In the genomic region with DNA sequence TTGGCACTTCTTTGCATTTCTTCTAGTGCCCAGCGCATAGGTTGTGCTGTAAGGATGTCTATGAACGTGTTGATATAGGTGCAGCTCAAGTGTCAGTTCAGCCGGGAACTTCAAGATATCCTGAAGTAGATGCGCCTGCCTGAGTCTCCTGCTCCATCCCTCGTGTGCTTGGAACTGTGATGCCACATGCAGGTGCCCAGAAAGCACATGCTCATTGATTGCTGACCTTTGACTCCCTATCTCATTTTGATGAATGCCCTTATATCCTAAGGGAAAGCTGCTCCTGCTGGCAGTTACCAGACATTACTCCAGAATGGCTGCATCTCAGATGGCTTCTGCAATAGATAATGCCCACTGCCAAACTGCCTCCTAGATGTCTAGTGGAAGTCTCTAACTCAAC, we compare ENCODE assay signal across 19 cellular contexts. TPM values are rescaled to one million over a fixed set of nuclear protein-coding genes. Genes with fewer than 3 reads are reported as not detected.
DNase-seq lines count a peak whose midpoint lies in the region; ATAC-seq and TF ChIP-seq lines count a peak whose summit lies in the region.
"Had no signal": no experiment of that assay in that cellular context is flagged by ENCODE, and none has a peak within 500 bp of the region (broad histone marks: within the 10 kb centered on the region; RNA-seq: fewer than 3 reads in every experiment).

No MANE protein-coding gene starts in this region.

- POLR2A ChIA-PET in HEK293 (lab: Yijun Ruan, JAX) (no interaction called here), IMR-90 (lab: Charles Lee; ENCODE audit: unreplicated experiment) (no interaction called here)

- no peak overlapping the region for H3K14ac ChIP-seq in IMR-90 (replicated peaks; ENCODE audit: low read depth, low read length)

- H3K27ac Mint-ChIP-seq in endodermal cell = no peak overlapping the region
- H3K27ac Mint-ChIP-seq: CD14-positive monocyte; CD4-positive, alpha-beta memory T cell; CD4-positive, CD25-positive, alpha-beta regulatory T cell had no signal

- intact Hi-C loops in IMR-90 (cut with micrococcal nuclease) = no loop called here

- no peak overlapping the region for H2AK9ac ChIP-seq in IMR-90 (replicated peaks; ENCODE audit: low read depth, low read length, poor library complexity)

- TF ChIP-seq POLR2A in IMR-90 (IDR thresholded peaks at IDR 0.05; ENCODE audit: low read depth, low read length) = no peak

- dilution Hi-C loops in IMR-90 (cut with HindIII; ENCODE audit: low sequenced_read_pairs, unreplicated experiment) = no loop called here

- H3K27ac ChIP-seq in HEK293 (ENCODE audit: extremely low read depth, low read depth, low read length) = no peak overlapping the region
- no peak overlapping the region for H3K27ac ChIP-seq in IMR-90 (ENCODE audit: insufficient read depth, low read length)
- H3K27ac ChIP-seq in endodermal cell (ENCODE audit: low read depth, low read length) = no peak overlapping the region
- H3K27ac ChIP-seq: BLaER1 had no signal

- no peaks in the 10 kb centered on the region for H3K79me1 ChIP-seq in IMR-90 (ENCODE audit: low read depth in 1 of 2, low read length in 2 of 2)

- no peak overlapping the region for H2AK5ac ChIP-seq in IMR-90 (ENCODE audit: low read depth, low read length)

- no peaks in the 10 kb centered on the region for H4K20me1 ChIP-seq in IMR-90 (ENCODE audit: insufficient read depth, low read length)
- H4K20me1 ChIP-seq: BLaER1 had no signal

- H2BK5ac ChIP-seq in IMR-90 (ENCODE audit: low read depth, low read length, poor library complexity, severe bottlenecking) = no peak overlapping the region

- H4K91ac ChIP-seq in IMR-90 (ENCODE audit: insufficient read depth, low read depth, low read length) = no peak overlapping the region

- WGBS in IMR-90 (ENCODE audit: extremely low coverage in 2 of 2, insufficient read length in 1 of 2), 2 experiments = 62% methylated on average over 2 of the region's 5 CpGs; no CpG with 5 or more reads in 1 of the 2 experiments
- 93 to 97% methylated on average over 3 to 5 of the region's 5 CpGs for WGBS in endodermal cell (ENCODE audit: insufficient coverage in 1 of 2, insufficient read length in 1 of 2), 2 experiments

- no peak overlapping the region for H2BK20ac ChIP-seq in IMR-90 (ENCODE audit: low read depth, low read length)

- no TSS peak for BruUV-seq in IMR-90 (replicated peaks; lab: Mats Ljungman, UMichigan)

- H3K27me3 ChIP-seq in IMR-90 (ENCODE audit: control insufficient read depth, insufficient read depth, low read length) (peaks cover 2% of the 10 kb centered on the region), endodermal cell (ENCODE audit: control insufficient read depth, insufficient read depth, low read length, poor library complexity, severe bottlenecking) (peaks cover 5% of the 10 kb centered on the region)
- H3K27me3 ChIP-seq: BE2C, BLaER1 had no signal

- no peak for TF ChIP-seq CTCF in HEK293 (tag by site-specific recombination; IDR thresholded peaks at IDR 0.05)
- TF ChIP-seq CTCF in IMR-90 (conservative IDR thresholded peaks at IDR 0.05; ENCODE audit: low read depth, low read length) = no peak
- peak; percentile 46 for TF ChIP-seq CTCF in endodermal cell (conservative IDR thresholded peaks at IDR 0.05)

- no peak overlapping the region for H3K4me3 Mint-ChIP-seq in endodermal cell
- H3K4me3 Mint-ChIP-seq: CD14-positive monocyte; CD4-positive, alpha-beta memory T cell; CD4-positive, CD25-positive, alpha-beta regulatory T cell; CD8-positive, alpha-beta memory T cell had no signal

- no peak overlapping the region for H3K56ac ChIP-seq in IMR-90 (ENCODE audit: extremely low read depth, insufficient read depth, low read length)

- H3K4me3 ChIP-seq in HEK293 (ENCODE audit: low read depth, low read length) = no peak overlapping the region
- H3K4me3 ChIP-seq in IMR-90 (ENCODE audit: insufficient read depth, low read depth, low read length) = no peak overlapping the region
- H3K4me3 ChIP-seq in endodermal cell (ENCODE audit: low read length) = no peak overlapping the region
- H3K4me3 ChIP-seq: BLaER1 had no signal

- no peak overlapping the region for H4K5ac ChIP-seq in IMR-90 (ENCODE audit: low read depth, low read length)

- peaks cover 15% of the 10 kb centered on the region for H3K4me1 Mint-ChIP-seq in endodermal cell
- H3K4me1 Mint-ChIP-seq: CD4-positive, alpha-beta memory T cell; CD8-positive, alpha-beta memory T cell had no signal

- H3K4ac ChIP-seq in IMR-90 (ENCODE audit: low read depth, low read length) = no peak overlapping the region

- CTCF ChIA-PET in HEK293 (lab: Yijun Ruan, JAX) = no interaction called here
- CTCF ChIA-PET in IMR-90 (lab: Yijun Ruan, JAX) = no interaction called here

- H3K4me2 ChIP-seq in IMR-90 (ENCODE audit: low read depth, low read length) = no peak overlapping the region
- H3K4me2 ChIP-seq: BLaER1 had no signal

- H4K8ac ChIP-seq in IMR-90 (ENCODE audit: low read depth in 2 of 2, low read length in 2 of 2) = no peak overlapping the region

- no peaks in the 10 kb centered on the region for H3K9me1 ChIP-seq in IMR-90 (ENCODE audit: insufficient read depth, low read length)

- no peak for DNase-seq in IMR-90
- no peak for DNase-seq in endodermal cell
- DNase-seq in SHP77 (lab: John Stamatoyannopoulos, UW) = no peak
- DNase-seq: 8988T; ACHN; BE2C; C1 segment of cervical spinal cord; CD4-positive, alpha-beta memory T cell; CD4-positive, CD25-positive, alpha-beta regulatory T cell; CD8-positive, alpha-beta memory T cell; COR-L47; DMS79 treated with DMSO at 0.1 percent for 48 hours; GF-D8 had no signal

- no peaks in the 10 kb centered on the region for H3K9me3 ChIP-seq in HEK293 (ENCODE audit: control insufficient read depth, insufficient read depth, low read depth, low read length)
- no peaks in the 10 kb centered on the region for H3K9me3 ChIP-seq in IMR-90 (ENCODE audit: control insufficient read depth, insufficient read depth, low read length)
- no peaks in the 10 kb centered on the region for H3K9me3 ChIP-seq in endodermal cell (ENCODE audit: control insufficient read depth, low read length)
- H3K9me3 ChIP-seq: BE2C, BLaER1 had no signal

- H2AFZ ChIP-seq in IMR-90 (replicated peaks; ENCODE audit: low read length, poor library complexity) = peak overlapping the region; percentile 14

- no peak overlapping the region for H2BK120ac ChIP-seq in IMR-90 (ENCODE audit: low read depth, low read length)

- peaks cover 1% of the 10 kb centered on the region for H3K9me3 Mint-ChIP-seq in endodermal cell
- H3K9me3 Mint-ChIP-seq: CD4-positive, alpha-beta memory T cell; CD8-positive, alpha-beta memory T cell had no signal

- ATAC-seq in IMR-90 (ENCODE audit: low read depth) (no peak), GM18858 (IDR thresholded peaks at IDR 0.05; ENCODE audit: unreplicated experiment) (no peak)

- in situ Hi-C loops in IMR-90 (cut with MboI; ENCODE audit: low sequenced_read_pairs) = no loop called here

- H3K9ac ChIP-seq in IMR-90 (ENCODE audit: low read depth, low read length) (no peak overlapping the region), endodermal cell (ENCODE audit: extremely low read depth, low read length, poor library complexity, severe bottlenecking) (no peak overlapping the region)
- H3K9ac ChIP-seq: BLaER1 had no signal

- H3K23ac ChIP-seq in IMR-90 (ENCODE audit: low read depth, low read length) = no peak overlapping the region

- no peaks in the 10 kb centered on the region for H3K36me3 Mint-ChIP-seq in endodermal cell (ENCODE audit: low read depth)
- H3K36me3 Mint-ChIP-seq: CD14-positive monocyte; CD4-positive, alpha-beta memory T cell; CD4-positive, CD25-positive, alpha-beta regulatory T cell; CD8-positive, alpha-beta memory T cell had no signal

- H3K18ac ChIP-seq in IMR-90 (ENCODE audit: low read depth, low read length) = no peak overlapping the region

- H3K4me1 ChIP-seq in HEK293 (ENCODE audit: control insufficient read depth, insufficient read depth, low read length) (no peaks in the 10 kb centered on the region), IMR-90 (ENCODE audit: control insufficient read depth, insufficient read depth, low read length) (no peaks in the 10 kb centered on the region), endodermal cell (ENCODE audit: control insufficient read depth, insufficient read depth, low read length) (peaks cover 2% of the 10 kb centered on the region)
- H3K4me1 ChIP-seq: BE2C, BLaER1 had no signal

- peaks cover 44% of the 10 kb centered on the region for H3K27me3 Mint-ChIP-seq in endodermal cell (ENCODE audit: insufficient read depth)

- TF ChIP-seq RAD21 in IMR-90 (IDR thresholded peaks at IDR 0.05; ENCODE audit: low read length) = no peak

- H3K36me3 ChIP-seq in HEK293 (ENCODE audit: control insufficient read depth in 2 of 2, insufficient read depth in 1 of 2, low read length in 2 of 2) = no peaks in the 10 kb centered on the region
- no peaks in the 10 kb centered on the region for H3K36me3 ChIP-seq in IMR-90 (ENCODE audit: control insufficient read depth, insufficient read depth, low read length)
- H3K36me3 ChIP-seq in endodermal cell (ENCODE audit: control insufficient read depth, insufficient read depth, low read length) = no peaks in the 10 kb centered on the region
- H3K36me3 ChIP-seq: BE2C, BLaER1 had no signal

- no peak overlapping the region for H2BK15ac ChIP-seq in IMR-90 (ENCODE audit: low read depth, low read length)

TF ChIP-seq in HEK293, 187 proteins besides CTCF, POLR2A, EP300 and RAD21:
- peak; percentile 43; the same call in 1 of the 2 replicates for TF ChIP-seq ZNF2 (tag by site-specific recombination; IDR thresholded peaks at IDR 0.05)
- TF ChIP-seq ZNF558 (tag by site-specific recombination; IDR thresholded peaks at IDR 0.05) = no peak

TF ChIP-seq in IMR-90, 13 proteins besides CTCF, POLR2A, EP300 and RAD21 (continues in another document):
- TF ChIP-seq CEBPB (IDR thresholded peaks at IDR 0.05; ENCODE audit: low read depth, low read length) (no peak), CHD1 (IDR thresholded peaks at IDR 0.05; ENCODE audit: low read depth, low read length) (no peak), RFX5 (IDR thresholded peaks at IDR 0.05; ENCODE audit: low read depth, low read length) (no peak), SMC3 (IDR thresholded peaks at IDR 0.05; ENCODE audit: low read depth, low read length) (no peak), MAFK (IDR thresholded peaks at IDR 0.05; ENCODE audit: low read depth, low read length) (no peak), MXI1 (IDR thresholded peaks at IDR 0.05; ENCODE audit: borderline replicate concordance, low read depth, low read length) (no peak)
- TF ChIP-seq, protein P1, sequence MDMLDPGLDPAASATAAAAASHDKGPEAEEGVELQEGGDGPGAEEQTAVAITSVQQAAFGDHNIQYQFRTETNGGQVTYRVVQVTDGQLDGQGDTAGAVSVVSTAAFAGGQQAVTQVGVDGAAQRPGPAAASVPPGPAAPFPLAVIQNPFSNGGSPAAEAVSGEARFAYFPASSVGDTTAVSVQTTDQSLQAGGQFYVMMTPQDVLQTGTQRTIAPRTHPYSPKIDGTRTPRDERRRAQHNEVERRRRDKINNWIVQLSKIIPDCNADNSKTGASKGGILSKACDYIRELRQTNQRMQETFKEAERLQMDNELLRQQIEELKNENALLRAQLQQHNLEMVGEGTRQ (IDR thresholded peaks at IDR 0.05; ENCODE audit: low read depth, low read length) = no peak

RNA-seq across cellular contexts. Expression of gene CBY2, which starts 40.9 kb away (rescaled TPM):
- total RNA-seq in IMR-90 (2012; rRNA removed) (not detected in 2 replicates), endodermal cell (not detected)
- not detected in 2 replicates for polyA plus RNA-seq in IMR-90 (2012; rRNA removed)
- not detected in 2 replicates for polyA plus RNA-seq in IMR-90 (2012; cell fraction: cytosol; rRNA removed)
- polyA plus RNA-seq in IMR-90 (2012; cell fraction: nucleus; rRNA removed; ENCODE audit: low replicate concordance) = not detected in 2 replicates
- polyA plus RNA-seq in endodermal cell (2013, experiment 1 of 2) = not detected
- polyA plus RNA-seq in endodermal cell (2013, experiment 2 of 2) = not detected
- total RNA-seq: A673; CD8-positive, alpha-beta memory T cell had no signal
- polyA plus RNA-seq: AG04450; CD14-positive monocyte; CD8-positive, alpha-beta memory T cell had no signal
